In genomic region chr18:61838521-61838920, GRCh38 we compare ENCODE assay signal across 2 cellular contexts.
TF ChIP-seq lines count a peak whose summit lies in the region.

No MANE protein-coding gene starts in this region.

TF ChIP-seq in GM23338, 12 proteins besides CTCF, POLR2A, EP300 and RAD21:
- no peak for TF ChIP-seq EZH2phosphoT487 (IDR thresholded peaks at IDR 0.05; ENCODE audit: unreplicated experiment)
- no peak for TF ChIP-seq EZH2 (IDR thresholded peaks at IDR 0.05; ENCODE audit: low read depth, unreplicated experiment)
- no peak for TF ChIP-seq ZNF331 (CRISPR knock-in tag; IDR thresholded peaks at IDR 0.05; ENCODE audit: low read depth)
- no peak for TF ChIP-seq STAT1 (IDR thresholded peaks at IDR 0.05; ENCODE audit: unreplicated experiment)
- no peak for TF ChIP-seq CREB1 (CRISPR knock-in tag; IDR thresholded peaks at IDR 0.05; ENCODE audit: low read depth)
- TF ChIP-seq REST (IDR thresholded peaks at IDR 0.05; ENCODE audit: unreplicated experiment), result no peak
- TF ChIP-seq ZNF462 (CRISPR knock-in tag; IDR thresholded peaks at IDR 0.05), result no peak
- no peak for TF ChIP-seq JUNB (IDR thresholded peaks at IDR 0.05; ENCODE audit: unreplicated experiment)
- no peak for TF ChIP-seq ETS1 (IDR thresholded peaks at IDR 0.05)
- no peak for TF ChIP-seq NANOG (IDR thresholded peaks at IDR 0.05; ENCODE audit: borderline replicate concordance)
- no peak for TF ChIP-seq ZNF114 (CRISPR knock-in tag; IDR thresholded peaks at IDR 0.05)
- TF ChIP-seq POLR2AphosphoS5 (IDR thresholded peaks at IDR 0.05; ENCODE audit: low read depth), result no peak

TF ChIP-seq in HepG2, 621 proteins besides CTCF, POLR2A, EP300 and RAD21:
- TF ChIP-seq TBX3 (IDR thresholded peaks at IDR 0.05; ENCODE audit: borderline replicate concordance) (no peak), ETS1 (CRISPR knock-in tag; IDR thresholded peaks at IDR 0.05) (no peak), ZC3H13 (CRISPR knock-in tag; IDR thresholded peaks at IDR 0.05) (no peak), SALL2 (CRISPR knock-in tag; IDR thresholded peaks at IDR 0.05) (no peak), NONO (IDR thresholded peaks at IDR 0.05) (no peak), NONO (CRISPR knock-in tag; conservative IDR thresholded peaks at IDR 0.05) (no peak), MEF2D (CRISPR knock-in tag; IDR thresholded peaks at IDR 0.05) (no peak), ATF7 (IDR thresholded peaks at IDR 0.05) (no peak), ATF7 (CRISPR knock-in tag; IDR thresholded peaks at IDR 0.05) (no peak), PRPF4 (IDR thresholded peaks at IDR 0.05; ENCODE audit: low read depth, low read length, poor library complexity, severe bottlenecking) (no peak), SIN3B (IDR thresholded peaks at IDR 0.05; ENCODE audit: low read length) (no peak), ZBTB44 (CRISPR knock-in tag; IDR thresholded peaks at IDR 0.05) (no peak), THAP11 (CRISPR knock-in tag; IDR thresholded peaks at IDR 0.05) (no peak), MIER2 (CRISPR knock-in tag; IDR thresholded peaks at IDR 0.05) (no peak), SMARCC2 (IDR thresholded peaks at IDR 0.05) (no peak), ZNF496 (CRISPR knock-in tag; IDR thresholded peaks at IDR 0.05; ENCODE audit: insufficient replicate concordance) (no peak), ZMYM4 (CRISPR knock-in tag; IDR thresholded peaks at IDR 0.05) (no peak)
